Comparison of ENCODE assay signal across 30 cellular contexts in the genomic region with DNA sequence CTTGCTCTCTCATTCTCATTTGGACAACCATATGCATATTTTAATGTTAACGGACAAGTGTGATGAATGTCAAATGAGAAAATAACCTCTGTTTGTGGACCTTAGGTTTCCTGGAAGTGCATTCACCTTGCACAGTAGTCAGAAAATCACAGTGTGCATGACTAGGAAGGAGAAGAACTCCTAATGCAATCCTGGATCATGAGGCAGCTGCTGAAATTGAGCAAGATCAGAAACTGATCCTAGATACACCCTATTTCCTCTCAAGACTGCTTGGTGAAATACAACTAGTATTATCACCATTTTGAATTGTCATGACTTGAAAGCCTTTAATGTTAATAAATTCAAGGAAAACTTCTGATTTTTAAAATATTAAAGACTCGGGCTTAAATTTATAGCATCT.
"Had no signal": no experiment of that assay in that cellular context is flagged by ENCODE, and none has a peak within 500 bp of the region (broad histone marks: within the 10 kb centered on the region; RNA-seq: fewer than 3 reads in every experiment).

No MANE protein-coding gene starts in this region.

- H3K4me1 Mint-ChIP-seq: immature natural killer cell; memory B cell; mesothelial cell of epicardium; naive thymus-derived CD4-positive, alpha-beta T cell; nephron; stimulated activated naive CD8-positive, alpha-beta T cell treated with anti-CD3 and anti-CD28 coated beads, Interleukin-15, amount 100 ng/mL, for 72 hours had no signal

- H3K4me3 Mint-ChIP-seq: immature natural killer cell; memory B cell; mesothelial cell of epicardium; naive thymus-derived CD4-positive, alpha-beta T cell; nephron; neural progenitor cell; stimulated activated naive CD8-positive, alpha-beta T cell treated with anti-CD3 and anti-CD28 coated beads, Interleukin-15, amount 100 ng/mL, for 72 hours had no signal

- ATAC-seq: left ventricle myocardium superior; lower lobe of right lung; mucosa of descending colon; naive thymus-derived CD4-positive, alpha-beta T cell; right lobe of liver; stimulated activated naive CD8-positive, alpha-beta T cell treated with anti-CD3 and anti-CD28 coated beads, Interleukin-15, amount 100 ng/mL, for 72 hours had no signal

- H3K9ac ChIP-seq: neural progenitor cell, parathyroid adenoma had no signal

- FAIRE-seq: endothelial cell of umbilical vein, keratinocyte had no signal

- H3K27me3 ChIP-seq: esophagus squamous epithelium, neural progenitor cell, right lobe of liver, thyroid gland, vagina had no signal

- H3K4me2 ChIP-seq: neural progenitor cell, smooth muscle cell had no signal

- H3K4me3 ChIP-seq: coronary artery, esophagus squamous epithelium, lower lobe of right lung, mucosa of descending colon, neural progenitor cell, right lobe of liver, smooth muscle cell, thyroid gland, vagina had no signal

- H3K27ac ChIP-seq: coronary artery, esophagus squamous epithelium, lower lobe of right lung, neural progenitor cell, parathyroid adenoma, right lobe of liver, thyroid gland, vagina had no signal

- H3K36me3 ChIP-seq: esophagus squamous epithelium, lower lobe of right lung, neural progenitor cell, right lobe of liver, thyroid gland, vagina had no signal

- H2AFZ ChIP-seq: neural progenitor cell, parathyroid adenoma had no signal

- H3K9me3 ChIP-seq: lower lobe of right lung, right lobe of liver, thyroid gland, vagina had no signal

- H3K36me3 Mint-ChIP-seq: immature natural killer cell; memory B cell; mesothelial cell of epicardium; naive thymus-derived CD4-positive, alpha-beta T cell; neural progenitor cell had no signal

- H3K4me1 ChIP-seq: esophagus squamous epithelium, lower lobe of right lung, neural progenitor cell, parathyroid adenoma, right lobe of liver, thyroid gland, vagina had no signal

- H3K9me3 Mint-ChIP-seq: memory B cell; nephron; stimulated activated naive CD8-positive, alpha-beta T cell treated with anti-CD3 and anti-CD28 coated beads, Interleukin-15, amount 100 ng/mL, for 72 hours had no signal

- H3K27me3 Mint-ChIP-seq: memory B cell; naive thymus-derived CD4-positive, alpha-beta T cell; progenitor cell of endocrine pancreas; stimulated activated naive CD8-positive, alpha-beta T cell treated with anti-CD3 and anti-CD28 coated beads, Interleukin-15, amount 100 ng/mL, for 72 hours had no signal

- H3K79me2 ChIP-seq: parathyroid adenoma had no signal

- DNase-seq: dermis blood vessel endothelial cell; effector memory CD4-positive, alpha-beta T cell; erythroblast; esophagus squamous epithelium; hypothalamus; immature natural killer cell; left ventricle myocardium superior; lower lobe of right lung; mucosa of descending colon; naive thymus-derived CD4-positive, alpha-beta T cell; right lobe of liver; stimulated activated CD4-positive, alpha-beta T cell treated with anti-CD3 and anti-CD28 coated beads, Interleukin-12 subunit alpha, Interleukin-12 subunit beta, amount 100 ng/mL, for 4 hours; stimulated activated CD4-positive, alpha-beta T cell treated with anti-CD3 and anti-CD28 coated beads, Interleukin-1b, Interleukin-23, amount 100 ng/mL, for 48 hours; stimulated activated CD4-positive, alpha-beta T cell treated with anti-CD3 and anti-CD28 coated beads, Interleukin-4, amount 100 ng/mL, for 1 hour; stimulated activated CD8-positive, alpha-beta memory T cell treated with anti-CD3 and anti-CD28 coated beads, Interleukin-4, amount 100 ng/mL, for 48 hours; stimulated activated naive CD4-positive, alpha-beta T cell; stimulated activated naive CD8-positive, alpha-beta T cell treated with anti-CD3 and anti-CD28 coated beads, Interleukin-15, amount 100 ng/mL, for 72 hours; thyroid gland; trophoblast cell had no signal

- H3K27ac Mint-ChIP-seq: immature natural killer cell; memory B cell; mesothelial cell of epicardium; naive thymus-derived CD4-positive, alpha-beta T cell; nephron; neural progenitor cell; progenitor cell of endocrine pancreas; stimulated activated naive CD8-positive, alpha-beta T cell treated with anti-CD3 and anti-CD28 coated beads, Interleukin-15, amount 100 ng/mL, for 72 hours had no signal
